ENCODE assay signal across 9 cellular contexts in the genomic region with DNA sequence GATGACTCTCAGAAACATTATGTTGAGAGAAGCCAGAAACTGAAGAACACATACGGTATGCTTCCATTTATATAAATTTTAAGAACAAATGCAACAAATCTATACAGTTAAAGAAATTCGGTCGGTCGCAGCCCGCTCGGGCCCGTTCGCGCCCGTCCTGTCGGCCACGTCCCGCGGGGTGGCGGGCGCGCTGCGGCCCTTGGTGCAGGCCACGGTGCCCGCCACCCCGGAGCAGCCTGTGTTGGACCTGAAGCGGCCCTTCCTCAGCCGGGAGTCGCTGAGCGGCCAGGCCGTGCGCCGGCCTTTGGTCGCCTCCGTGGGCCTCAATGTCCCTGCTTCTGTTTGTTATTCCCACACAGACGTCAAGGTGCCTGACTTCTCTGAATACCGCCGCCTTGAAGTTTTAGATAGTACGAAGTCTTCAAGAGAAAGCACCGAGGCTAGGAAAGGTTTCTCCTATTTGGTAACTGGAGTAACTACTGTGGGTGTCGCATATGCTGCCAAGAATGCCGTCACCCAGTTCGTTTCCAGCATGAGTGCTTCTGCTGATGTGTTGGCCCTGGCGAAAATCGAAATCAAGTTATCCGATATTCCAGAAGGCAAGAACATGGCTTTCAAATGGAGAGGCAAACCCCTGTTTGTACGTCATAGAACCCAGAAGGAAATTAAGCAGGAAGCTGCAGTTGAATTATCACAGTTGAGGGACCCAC. TPM values are rescaled to one million over a fixed set of nuclear protein-coding genes. Genes with fewer than 3 reads are reported as not detected.
"Had no signal": no experiment of that assay in that cellular context is flagged by ENCODE, and none has a peak within 500 bp of the region (broad histone marks: within the 10 kb centered on the region; RNA-seq: fewer than 3 reads in every experiment).

No MANE protein-coding gene starts in this region.

RNA-seq across cellular contexts. Expression of a gene that starts 18.2 kb away (rescaled TPM):
- total RNA-seq: breast epithelium, colonic mucosa, endodermal cell, glomerular endothelial cell, left ventricle myocardium superior, smooth muscle cell had no signal
- polyA plus RNA-seq: adrenal gland, neural cell, smooth muscle cell had no signal

RNA-seq across cellular contexts. Expression of a gene that starts 25.6 kb away (rescaled TPM):
- total RNA-seq: ascending aorta, glomerular endothelial cell, smooth muscle cell had no signal
- polyA plus RNA-seq: smooth muscle cell had no signal
